In the genomic region with DNA sequence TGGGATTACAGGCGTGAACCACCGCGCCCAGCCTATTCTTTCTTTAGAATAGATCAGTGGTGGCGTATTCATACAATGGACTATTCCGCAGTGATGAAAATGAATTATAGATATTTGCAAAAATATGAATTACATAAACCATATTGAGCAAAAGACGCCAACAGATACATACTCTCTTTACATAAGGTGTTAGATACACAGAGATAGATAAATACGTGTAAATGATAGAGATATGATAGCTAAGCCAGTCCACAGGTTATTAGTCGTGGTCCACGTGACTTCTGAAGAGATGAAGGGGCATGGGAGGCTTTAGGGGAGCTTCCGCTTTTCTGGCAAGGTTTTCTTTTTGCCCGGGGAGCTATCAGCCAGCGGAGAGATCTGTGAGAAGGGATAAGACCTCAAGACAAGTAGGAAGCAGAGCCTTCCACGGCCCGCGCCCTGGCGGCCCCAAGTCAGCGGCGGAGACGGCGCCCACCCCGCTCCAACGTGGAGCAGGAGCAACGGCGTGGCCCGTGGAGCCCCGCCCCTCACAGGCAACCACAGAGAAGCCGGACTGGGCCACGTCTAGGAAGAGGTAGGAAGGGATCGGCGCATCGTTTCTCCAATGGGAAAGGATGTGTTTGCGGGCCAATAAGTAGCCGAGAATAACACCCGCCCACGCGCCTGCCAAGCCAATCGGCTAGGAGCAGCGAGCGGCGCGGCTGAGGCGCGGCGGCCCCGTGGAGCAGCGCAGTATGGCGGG, we compare ENCODE assay signal across 1 cellular context.
A peak's percentile ranks its signal among the peaks of the same experiment; 100 is the strongest.
TF ChIP-seq lines count a peak whose summit lies in the region.

A gene (plus strand): TSS at position 704 of the 742 bp plus-strand sequence. CDS start 31 bp downstream, at position 735.

TF ChIP-seq in SK-N-SH, 30 proteins besides CTCF, POLR2A, EP300 and RAD21 (continued from another document):
- TF ChIP-seq, protein P1, sequence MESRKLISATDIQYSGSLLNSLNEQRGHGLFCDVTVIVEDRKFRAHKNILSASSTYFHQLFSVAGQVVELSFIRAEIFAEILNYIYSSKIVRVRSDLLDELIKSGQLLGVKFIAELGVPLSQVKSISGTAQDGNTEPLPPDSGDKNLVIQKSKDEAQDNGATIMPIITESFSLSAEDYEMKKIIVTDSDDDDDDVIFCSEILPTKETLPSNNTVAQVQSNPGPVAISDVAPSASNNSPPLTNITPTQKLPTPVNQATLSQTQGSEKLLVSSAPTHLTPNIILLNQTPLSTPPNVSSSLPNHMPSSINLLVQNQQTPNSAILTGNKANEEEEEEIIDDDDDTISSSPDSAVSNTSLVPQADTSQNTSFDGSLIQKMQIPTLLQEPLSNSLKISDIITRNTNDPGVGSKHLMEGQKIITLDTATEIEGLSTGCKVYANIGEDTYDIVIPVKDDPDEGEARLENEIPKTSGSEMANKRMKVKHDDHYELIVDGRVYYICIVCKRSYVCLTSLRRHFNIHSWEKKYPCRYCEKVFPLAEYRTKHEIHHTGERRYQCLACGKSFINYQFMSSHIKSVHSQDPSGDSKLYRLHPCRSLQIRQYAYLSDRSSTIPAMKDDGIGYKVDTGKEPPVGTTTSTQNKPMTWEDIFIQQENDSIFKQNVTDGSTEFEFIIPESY (IDR thresholded peaks at IDR 0.05; ENCODE audit: borderline replicate concordance, low read depth), result no peak
- TF ChIP-seq GABPA (IDR thresholded peaks at IDR 0.05; ENCODE audit: low read depth) (0 out of 2 replicates have a peak, but pooled peaks have one; percentile 8), EZH2phosphoT487 (IDR thresholded peaks at IDR 0.05; ENCODE audit: borderline replicate concordance, low read depth) (no peak), ELF1 (IDR thresholded peaks at IDR 0.05) (peak; percentile 55; the same call in 1 of the 2 replicates), POLR2AphosphoS5 (IDR thresholded peaks at IDR 0.05; ENCODE audit: low read depth, low read length) (peak; percentile 78), SIN3A (IDR thresholded peaks at IDR 0.05; ENCODE audit: borderline replicate concordance, low read depth, low read length) (peak; percentile 77; the same call in 1 of the 2 replicates), NFIC (IDR thresholded peaks at IDR 0.05; ENCODE audit: borderline replicate concordance) (no peak), NRF1 (IDR thresholded peaks at IDR 0.05; ENCODE audit: low read depth, low read length) (no peak), MXI1 (IDR thresholded peaks at IDR 0.05; ENCODE audit: low read depth, low read length) (peak; percentile 97), TCF12 (IDR thresholded peaks at IDR 0.05) (no peak), FOSL2 (IDR thresholded peaks at IDR 0.05; ENCODE audit: borderline replicate concordance, low read depth) (no peak), MEF2A (IDR thresholded peaks at IDR 0.05; ENCODE audit: borderline replicate concordance, low read depth) (no peak), JUND (IDR thresholded peaks at IDR 0.05) (no peak), SMC3 (IDR thresholded peaks at IDR 0.05; ENCODE audit: low read depth, low read length) (no peak), RXRA (IDR thresholded peaks at IDR 0.05; ENCODE audit: borderline replicate concordance, low read depth) (no peak)
- TF ChIP-seq, protein P2, sequence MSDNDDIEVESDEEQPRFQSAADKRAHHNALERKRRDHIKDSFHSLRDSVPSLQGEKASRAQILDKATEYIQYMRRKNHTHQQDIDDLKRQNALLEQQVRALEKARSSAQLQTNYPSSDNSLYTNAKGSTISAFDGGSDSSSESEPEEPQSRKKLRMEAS (IDR thresholded peaks at IDR 0.05; ENCODE audit: low read depth), result peak; percentile 86
- TF ChIP-seq, protein P3, sequence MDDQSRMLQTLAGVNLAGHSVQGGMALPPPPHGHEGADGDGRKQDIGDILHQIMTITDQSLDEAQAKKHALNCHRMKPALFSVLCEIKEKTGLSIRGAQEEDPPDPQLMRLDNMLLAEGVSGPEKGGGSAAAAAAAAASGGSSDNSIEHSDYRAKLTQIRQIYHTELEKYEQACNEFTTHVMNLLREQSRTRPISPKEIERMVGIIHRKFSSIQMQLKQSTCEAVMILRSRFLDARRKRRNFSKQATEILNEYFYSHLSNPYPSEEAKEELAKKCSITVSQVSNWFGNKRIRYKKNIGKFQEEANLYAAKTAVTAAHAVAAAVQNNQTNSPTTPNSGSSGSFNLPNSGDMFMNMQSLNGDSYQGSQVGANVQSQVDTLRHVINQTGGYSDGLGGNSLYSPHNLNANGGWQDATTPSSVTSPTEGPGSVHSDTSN (IDR thresholded peaks at IDR 0.05), result peak; percentile 68
